ENCODE assay signal across 23 cellular contexts in genomic region chr11:121626507-121626875, GRCh38.
DNase-seq lines count a peak whose midpoint lies in the region; ATAC-seq, FAIRE-seq and TF ChIP-seq lines count a peak whose summit lies in the region.
"Had no signal": no experiment of that assay in that cellular context is flagged by ENCODE, and none has a peak within 500 bp of the region (broad histone marks: within the 10 kb centered on the region; RNA-seq: fewer than 3 reads in every experiment).

No MANE protein-coding gene starts in this region.

- H3K36me3 ChIP-seq in right atrium auricular region: peaks cover under 1% of the 10 kb centered on the region
- H3K36me3 ChIP-seq in endothelial cell of umbilical vein (ENCODE audit: control insufficient read depth in 2 of 2, extremely low read depth in 1 of 2, insufficient read depth in 2 of 2, low read length in 2 of 2): no peaks in the 10 kb centered on the region
- H3K36me3 ChIP-seq: SJSA1 had no signal

- ATAC-seq in Right ventricle myocardium superior (ENCODE audit: poor library complexity): peak; percentile 35
- ATAC-seq in right cardiac atrium: peak; percentile 40 to 67
- no peak for ATAC-seq in GM21447 (IDR thresholded peaks at IDR 0.05; ENCODE audit: unreplicated experiment)
- ATAC-seq: Panc1 had no signal

- no peaks in the 10 kb centered on the region for H3K9me1 ChIP-seq in endothelial cell of umbilical vein (replicated peaks; ENCODE audit: control insufficient read depth, extremely low read depth, insufficient read depth, low read length)

- H3K9me3 ChIP-seq in right atrium auricular region: no peaks in the 10 kb centered on the region
- no peaks in the 10 kb centered on the region for H3K9me3 ChIP-seq in endothelial cell of umbilical vein (replicated peaks; ENCODE audit: control insufficient read depth, insufficient read depth, low read length)
- no peaks in the 10 kb centered on the region for H3K9me3 ChIP-seq in right cardiac atrium (ENCODE audit: control insufficient read depth, low read length)
- H3K9me3 ChIP-seq: SJSA1 had no signal

- no peak for TF ChIP-seq POLR2A in endothelial cell of umbilical vein (IDR thresholded peaks at IDR 0.05; ENCODE audit: low read depth, low read length)

- H3K4me2 ChIP-seq in endothelial cell of umbilical vein (ENCODE audit: insufficient read depth, low read length): peak overlapping the region; percentile 42

- POLR2A ChIA-PET in endothelial cell of umbilical vein (lab: Charles Lee): interaction anchor here (0.7 kb wide), 1 partner anchor 9 kb away, joined by 5 read pairs; no protein-coding TSS in a partner anchor

- H3K9ac ChIP-seq in endothelial cell of umbilical vein (replicated peaks; ENCODE audit: extremely low read depth, insufficient read depth, low read length): no peak overlapping the region

- H3K27ac ChIP-seq in right atrium auricular region (no peak overlapping the region), endothelial cell of umbilical vein (ENCODE audit: insufficient read depth, low read depth, low read length) (no peak overlapping the region), right cardiac atrium (ENCODE audit: low read length) (no peak overlapping the region)
- H3K27ac ChIP-seq: C4-2B, SJSA1 had no signal

- dilution Hi-C loops in endothelial cell of umbilical vein (cut with MboI; ENCODE audit: extremely low pct_ligation_motif_present, low sequenced_read_pairs): no loop called here

- peaks cover 0 to 9% of the 10 kb centered on the region in 2 donors for H3K4me1 ChIP-seq in right atrium auricular region
- peaks cover 9% of the 10 kb centered on the region for H3K4me1 ChIP-seq in endothelial cell of umbilical vein (ENCODE audit: control insufficient read depth, extremely low read depth, insufficient read depth, low read length)
- H3K4me1 ChIP-seq in right cardiac atrium (ENCODE audit: control insufficient read depth, insufficient read depth, low read length): peaks cover 3% of the 10 kb centered on the region
- H3K4me1 ChIP-seq: SJSA1 had no signal

- H3K27me3 ChIP-seq in right atrium auricular region: no peaks in the 10 kb centered on the region
- H3K27me3 ChIP-seq in endothelial cell of umbilical vein (ENCODE audit: control insufficient read depth in 2 of 2, insufficient read depth in 2 of 2, low read length in 2 of 2): no peaks in the 10 kb centered on the region
- H3K27me3 ChIP-seq in right cardiac atrium (ENCODE audit: control insufficient read depth, insufficient read depth): no peaks in the 10 kb centered on the region
- H3K27me3 ChIP-seq: SJSA1 had no signal

- FAIRE-seq in endothelial cell of umbilical vein (lab: Jason Lieb, UNC): no peak

- intact Hi-C loops in Right ventricle myocardium superior (cut with DNase I): no loop called here
- intact Hi-C loops in endothelial cell of umbilical vein (cut with micrococcal nuclease): no loop called here
- intact Hi-C loops in right cardiac atrium (cut with DNase I): no loop called here

- TF ChIP-seq CTCF in right atrium auricular region (IDR thresholded peaks at IDR 0.05) (no peak), endothelial cell of umbilical vein (IDR thresholded peaks at IDR 0.05; ENCODE audit: extremely low read depth in 1 of 2, insufficient read depth in 1 of 2, low read depth in 1 of 2, low read length in 2 of 2) (no peak)

- H3K79me2 ChIP-seq in endothelial cell of umbilical vein (ENCODE audit: control insufficient read depth, insufficient read depth, low read length): no peaks in the 10 kb centered on the region

- DNase-seq in Right ventricle myocardium superior: no peak
- DNase-seq in right atrium auricular region (ENCODE audit: low spot score): no peak
- peak; percentile 43 for DNase-seq in endothelial cell of umbilical vein (ENCODE audit: low read depth, low spot score)
- DNase-seq in right cardiac atrium: no peak
- DNase-seq in COLO829 (ENCODE audit: low spot score): no peak
- DNase-seq in COR-L47 (lab: John Stamatoyannopoulos, UW): no peak
- DNase-seq in cortex of kidney (lab: John Stamatoyannopoulos, UW): no peak
- DNase-seq: EL; GF-D8; H7; HFFc6; KG1; NCI-H1092 treated with DMSO at 0.1 percent for 48 hours; NCI-H146; NCI-H2029 treated with DMSO at 0.1 percent for 48 hours; NCI-H226; NCI-H510A treated with DMSO at 0.1 percent for 48 hours; NCI-H748 treated with DMSO at 0.1 percent for 48 hours; NK-92 treated with Interleukin-12 subunit alpha and Interleukin-12 subunit beta, amount 100 ng/mL, for 24 hours had no signal

- H3K4me3 ChIP-seq in right atrium auricular region (no peak overlapping the region), endothelial cell of umbilical vein (replicated peaks in 1 of 3; ENCODE audit: insufficient read depth in 1 of 3, low read depth in 1 of 3, low read length in 3 of 3) (no peak overlapping the region), right cardiac atrium (ENCODE audit: low read length) (no peak overlapping the region)
- H3K4me3 ChIP-seq: SJSA1 had no signal

- no peaks in the 10 kb centered on the region for H4K20me1 ChIP-seq in endothelial cell of umbilical vein (replicated peaks; ENCODE audit: control insufficient read depth, extremely low read depth, insufficient read depth, low read length)

- BruUV-seq in endothelial cell of umbilical vein (replicated peaks; lab: Mats Ljungman, UMichigan): no TSS peak

- 64% methylated on average over 4 of the region's 4 CpGs for WGBS in right cardiac atrium

- CTCF ChIA-PET in endothelial cell of umbilical vein (lab: Charles Lee): no interaction called here

- H2AFZ ChIP-seq in endothelial cell of umbilical vein (ENCODE audit: low read depth, low read length): no peak overlapping the region

TF ChIP-seq in endothelial cell of umbilical vein, 7 proteins besides CTCF, POLR2A, EP300 and RAD21:
- TF ChIP-seq FOS (IDR thresholded peaks at IDR 0.05; ENCODE audit: borderline replicate concordance, insufficient read depth, low read length): no peak
